8 cellular contexts compared by ENCODE assay signal in the genomic region with DNA sequence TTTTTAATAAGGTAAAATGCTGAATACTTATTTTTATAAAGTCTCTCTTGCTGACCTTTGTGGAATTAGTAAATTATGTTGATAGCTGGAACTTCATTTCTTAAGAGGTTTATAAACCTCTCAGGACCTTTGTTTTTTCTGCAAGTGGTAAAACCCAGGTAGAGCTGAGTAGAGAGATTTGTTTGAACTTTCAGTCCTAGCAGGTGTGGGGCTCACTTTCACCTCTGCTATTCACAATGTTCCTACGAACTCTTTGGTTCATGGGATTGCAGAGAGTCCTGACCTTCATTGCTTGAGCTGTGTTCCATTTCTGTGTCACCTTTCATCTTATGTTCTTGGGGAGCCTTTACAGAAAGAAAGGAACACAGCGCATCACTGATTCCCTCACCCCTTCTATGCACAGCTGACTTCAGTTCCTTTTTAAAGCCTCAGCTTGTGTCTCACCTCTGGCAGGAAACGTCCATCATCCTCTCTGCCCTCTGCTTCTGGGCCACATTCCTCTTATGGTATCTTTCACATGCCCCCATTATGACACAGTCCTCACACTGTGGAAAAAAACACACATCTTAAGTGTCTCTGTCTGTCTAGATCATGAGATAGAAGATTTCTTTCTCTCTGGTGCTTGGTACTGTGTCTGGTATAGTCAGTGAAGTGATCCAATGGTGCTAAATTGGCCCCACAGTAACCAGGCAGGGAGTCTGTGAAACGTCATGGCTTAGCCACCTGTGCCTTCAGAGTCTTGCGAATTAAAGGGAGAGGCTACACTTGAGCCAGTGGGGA.
DNase-seq lines count a peak whose midpoint lies in the region; ATAC-seq and TF ChIP-seq lines count a peak whose summit lies in the region.

No MANE protein-coding gene starts in this region.

- H3K4me3 ChIP-seq in heart left ventricle: no peak overlapping the region

- H3K9me3 ChIP-seq in heart left ventricle: no peaks in the 10 kb centered on the region

- no peaks in the 10 kb centered on the region for H3K27me3 ChIP-seq in heart left ventricle

- H3K4me1 ChIP-seq in heart left ventricle: no peaks in the 10 kb centered on the region

- 44 to 61% (median 59%) methylated on average over 5 of the region's 5 CpGs for WGBS in heart left ventricle, 4 donors

- intact Hi-C loops in heart left ventricle (cut with DNase I): no loop called here

- ATAC-seq in GM18868 (IDR thresholded peaks at IDR 0.05; ENCODE audit: unreplicated experiment): peak; percentile 77
- ATAC-seq in HG02571 (IDR thresholded peaks at IDR 0.05; ENCODE audit: unreplicated experiment): peak; percentile 64
- ATAC-seq in heart left ventricle: no peak

- TF ChIP-seq POLR2A in heart left ventricle (IDR thresholded peaks at IDR 0.05): no peak

- TF ChIP-seq CTCF in heart left ventricle (IDR thresholded peaks at IDR 0.05): no peak

- DNase-seq in NOMO-1 treated with DMSO at 0.1 percent for 48 hours (lab: John Stamatoyannopoulos, UW; ENCODE audit: unreplicated experiment): peak; percentile 2
- DNase-seq in left kidney (ENCODE audit: low read depth, low spot score): peak; percentile 7
- no peak for DNase-seq in AG08395 (ENCODE audit: low spot score)
- no peak for DNase-seq in NK-92 treated with Interleukin-12 subunit alpha and Interleukin-12 subunit beta, amount 100 ng/mL, for 24 hours (lab: John Stamatoyannopoulos, UW)
- DNase-seq in heart left ventricle: no peak
- no peak for DNase-seq in DMS114 treated with DMSO at 0.1 percent for 48 hours (lab: John Stamatoyannopoulos, UW; ENCODE audit: unreplicated experiment)

- no peaks in the 10 kb centered on the region for H3K36me3 ChIP-seq in heart left ventricle

- no peak overlapping the region for H3K27ac ChIP-seq in heart left ventricle

Comparison
In these comparisons a context has a peak if more than half of its experiments do, and no peak if none do; other contexts are left out.
1. ATAC-seq: peak in GM18868 (single experiment) and HG02571 (single experiment); none in heart left ventricle (0 of 4).
2. DNase-seq: peak in NOMO-1 treated with DMSO at 0.1 percent for 48 hours (single experiment) and left kidney (single experiment); none in AG08395 (single experiment), NK-92 treated with Interleukin-12 subunit alpha and Interleukin-12 subunit beta, amount 100 ng/mL, for 24 hours (single experiment), heart left ventricle (0 of 5) and DMS114 treated with DMSO at 0.1 percent for 48 hours (single experiment).